ENCODE assay signal across 11 cellular contexts in the genomic region with DNA sequence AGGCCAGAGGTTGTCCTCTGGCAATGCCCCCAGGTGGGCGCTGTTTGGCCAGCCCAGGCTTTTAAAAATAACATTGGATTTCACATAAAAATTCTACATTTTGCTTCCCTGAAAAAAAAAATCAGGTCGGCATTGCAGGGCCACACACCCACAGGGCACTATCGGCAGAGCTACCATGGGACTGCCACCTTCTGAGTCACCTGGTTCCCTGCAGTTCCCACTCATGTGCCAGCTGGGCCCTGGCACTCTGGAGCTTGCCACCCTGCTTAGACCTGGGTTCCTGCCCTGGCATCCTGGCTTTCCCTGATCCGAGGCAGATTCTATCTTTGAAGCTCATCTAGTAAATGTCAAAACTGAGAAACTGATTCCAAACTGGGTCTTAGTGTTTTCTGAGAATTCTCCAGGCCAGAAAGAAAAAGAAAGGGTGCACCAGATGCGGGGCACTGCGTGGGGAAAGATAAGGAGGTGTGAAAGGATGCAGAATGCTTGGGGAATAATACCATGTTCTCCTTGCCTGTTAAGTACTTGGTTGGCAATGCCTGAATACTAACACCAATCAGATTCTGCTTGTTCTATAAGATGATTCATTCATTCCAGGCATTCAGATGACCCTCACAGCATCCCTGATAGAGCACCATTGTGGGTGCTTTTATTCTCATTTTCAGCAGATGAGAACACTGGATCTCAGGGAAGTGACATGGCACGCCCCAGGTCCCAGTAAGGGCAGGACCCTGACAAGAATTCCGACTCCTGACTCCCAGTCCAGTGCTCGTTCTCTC. TPM values are rescaled to one million over a fixed set of nuclear protein-coding genes. Genes with fewer than 3 reads are reported as not detected.
A peak's percentile ranks its signal among the peaks of the same experiment; 100 is the strongest.
DNase-seq lines count a peak whose midpoint lies in the region; ATAC-seq and TF ChIP-seq lines count a peak whose summit lies in the region.
"Had no signal": no experiment of that assay in that cellular context is flagged by ENCODE, and none has a peak within 500 bp of the region (broad histone marks: within the 10 kb centered on the region; RNA-seq: fewer than 3 reads in every experiment).

No MANE protein-coding gene starts in this region.

- POLR2A ChIA-PET in RWPE1 (lab: Yijun Ruan, JAX; ENCODE audit: low non-redundant PET): no interaction called here

- 65 to 68% methylated on average over 9 of the region's 9 CpGs for WGBS in esophagus, 2 donors

- H3K9me2 ChIP-seq in neural cell (ENCODE audit: insufficient read depth, low read length): no peaks in the 10 kb centered on the region

- peaks cover 13 to 57% of the 10 kb centered on the region in 2 donors for H3K4me1 ChIP-seq in esophagus (ENCODE audit: control insufficient read depth in 2 of 2, insufficient read depth in 2 of 2, low read length in 1 of 2)
- no peaks in the 10 kb centered on the region for H3K4me1 ChIP-seq in HAP-1

- no peaks in the 10 kb centered on the region for H3F3A ChIP-seq in neural cell (ENCODE audit: insufficient read depth, low read length, poor library complexity, severe bottlenecking)

- no peak for TF ChIP-seq EP300 in neural cell (conservative IDR thresholded peaks at IDR 0.05; ENCODE audit: poor library complexity, severe bottlenecking)

- no peak overlapping the region for H2AFZ ChIP-seq in neural cell (ENCODE audit: low read depth, low read length)

- TF ChIP-seq CTCF in RWPE1 (conservative IDR thresholded peaks at IDR 0.05; ENCODE audit: low read depth): no peak
- no peak for TF ChIP-seq CTCF in neural cell (IDR thresholded peaks at IDR 0.05; ENCODE audit: poor library complexity, severe bottlenecking)

- H3K27me3 ChIP-seq in esophagus (ENCODE audit: control insufficient read depth in 1 of 2, insufficient read depth in 2 of 2, low read length in 2 of 2): no peaks in the 10 kb centered on the region
- H3K27me3 ChIP-seq in neural cell (ENCODE audit: insufficient read depth, low read depth, low read length): no peaks in the 10 kb centered on the region
- H3K27me3 ChIP-seq in HAP-1 (ENCODE audit: low read depth): no peaks in the 10 kb centered on the region
- H3K27me3 ChIP-seq: neutrophil had no signal

- H3K27ac ChIP-seq in RWPE1 (peak overlapping the region; percentile 84), esophagus (ENCODE audit: low read depth in 2 of 2, low read length in 1 of 2) (peak overlapping the region; percentile 78 to 81), neural cell (ENCODE audit: low read length) (no peak overlapping the region)
- H3K27ac ChIP-seq: neutrophil had no signal

- ATAC-seq in GM18868 (IDR thresholded peaks at IDR 0.05; ENCODE audit: unreplicated experiment): no peak
- ATAC-seq: HepG2 had no signal

- CTCF ChIA-PET in RWPE1 (lab: Yijun Ruan, JAX): interaction anchor here (0.7 kb wide), 1 partner anchor 34 kb away, joined by 3 read pairs; no protein-coding TSS in a partner anchor

- H3K79me2 ChIP-seq in neural cell (replicated peaks; ENCODE audit: insufficient read depth, low read length): peaks cover 94% of the 10 kb centered on the region

- H3K4me3 ChIP-seq in esophagus (ENCODE audit: low read depth in 1 of 2, low read length in 2 of 2) (no peak overlapping the region), neural cell (ENCODE audit: low read length) (peak overlapping the region; percentile 10), HAP-1 (no peak overlapping the region)

- H3K36me3 ChIP-seq in esophagus (ENCODE audit: control insufficient read depth in 2 of 2, insufficient read depth in 2 of 2, low read length in 1 of 2) (peaks cover 0 to 6% of the 10 kb centered on the region in 2 donors), neural cell (ENCODE audit: insufficient read depth, low read length) (no peaks in the 10 kb centered on the region), HAP-1 (replicated peaks) (no peaks in the 10 kb centered on the region)
- H3K36me3 ChIP-seq: neutrophil had no signal

- H3K4me2 ChIP-seq in neural cell (ENCODE audit: low read length): no peak overlapping the region

- H3K9ac ChIP-seq in neural cell (ENCODE audit: low read length): no peak overlapping the region

- peaks cover 74% of the 10 kb centered on the region for H4K20me1 ChIP-seq in neural cell (ENCODE audit: insufficient read depth)

- peak; percentile 72 for DNase-seq in AG20443 (ENCODE audit: low spot score)
- DNase-seq in RWPE1 (ENCODE audit: low spot score): no peak
- DNase-seq in stimulated activated CD4-positive, alpha-beta T cell treated with anti-CD3 and anti-CD28 coated beads, Interleukin-4, amount 100 ng/mL, for 1 hour: no peak
- no peak for DNase-seq in DMS114 treated with DMSO at 0.1 percent for 48 hours (lab: John Stamatoyannopoulos, UW; ENCODE audit: unreplicated experiment)
- no peak for DNase-seq in HAP-1 (ENCODE audit: low spot score in 2 of 2)
- DNase-seq: kidney had no signal

- no peak for TF ChIP-seq RAD21 in neural cell (conservative IDR thresholded peaks at IDR 0.05)

- in situ Hi-C loops in HAP-1 (cut with MboI; ENCODE audit: low sequenced_read_pairs): no loop called here

- H3K9me3 ChIP-seq in esophagus (ENCODE audit: control insufficient read depth in 2 of 2, insufficient read depth in 1 of 2, low read depth in 1 of 2, low read length in 1 of 2) (no peaks in the 10 kb centered on the region), neural cell (ENCODE audit: low read length) (no peaks in the 10 kb centered on the region), HAP-1 (no peaks in the 10 kb centered on the region)
- H3K9me3 ChIP-seq: neutrophil had no signal

TF ChIP-seq in neural cell, 6 proteins besides CTCF, POLR2A, EP300 and RAD21:
- TF ChIP-seq TAF1 (IDR thresholded peaks at IDR 0.05; ENCODE audit: low read depth) (no peak), MXI1 (conservative IDR thresholded peaks at IDR 0.05; ENCODE audit: poor library complexity, severe bottlenecking) (no peak), POLR2AphosphoS5 (IDR thresholded peaks at IDR 0.05) (no peak), EZH2 (IDR thresholded peaks at IDR 0.05; ENCODE audit: borderline replicate concordance, insufficient read depth, low read length, poor library complexity, severe bottlenecking) (no peak), SMC3 (conservative IDR thresholded peaks at IDR 0.05; ENCODE audit: poor library complexity) (no peak)
- TF ChIP-seq, protein P1, sequence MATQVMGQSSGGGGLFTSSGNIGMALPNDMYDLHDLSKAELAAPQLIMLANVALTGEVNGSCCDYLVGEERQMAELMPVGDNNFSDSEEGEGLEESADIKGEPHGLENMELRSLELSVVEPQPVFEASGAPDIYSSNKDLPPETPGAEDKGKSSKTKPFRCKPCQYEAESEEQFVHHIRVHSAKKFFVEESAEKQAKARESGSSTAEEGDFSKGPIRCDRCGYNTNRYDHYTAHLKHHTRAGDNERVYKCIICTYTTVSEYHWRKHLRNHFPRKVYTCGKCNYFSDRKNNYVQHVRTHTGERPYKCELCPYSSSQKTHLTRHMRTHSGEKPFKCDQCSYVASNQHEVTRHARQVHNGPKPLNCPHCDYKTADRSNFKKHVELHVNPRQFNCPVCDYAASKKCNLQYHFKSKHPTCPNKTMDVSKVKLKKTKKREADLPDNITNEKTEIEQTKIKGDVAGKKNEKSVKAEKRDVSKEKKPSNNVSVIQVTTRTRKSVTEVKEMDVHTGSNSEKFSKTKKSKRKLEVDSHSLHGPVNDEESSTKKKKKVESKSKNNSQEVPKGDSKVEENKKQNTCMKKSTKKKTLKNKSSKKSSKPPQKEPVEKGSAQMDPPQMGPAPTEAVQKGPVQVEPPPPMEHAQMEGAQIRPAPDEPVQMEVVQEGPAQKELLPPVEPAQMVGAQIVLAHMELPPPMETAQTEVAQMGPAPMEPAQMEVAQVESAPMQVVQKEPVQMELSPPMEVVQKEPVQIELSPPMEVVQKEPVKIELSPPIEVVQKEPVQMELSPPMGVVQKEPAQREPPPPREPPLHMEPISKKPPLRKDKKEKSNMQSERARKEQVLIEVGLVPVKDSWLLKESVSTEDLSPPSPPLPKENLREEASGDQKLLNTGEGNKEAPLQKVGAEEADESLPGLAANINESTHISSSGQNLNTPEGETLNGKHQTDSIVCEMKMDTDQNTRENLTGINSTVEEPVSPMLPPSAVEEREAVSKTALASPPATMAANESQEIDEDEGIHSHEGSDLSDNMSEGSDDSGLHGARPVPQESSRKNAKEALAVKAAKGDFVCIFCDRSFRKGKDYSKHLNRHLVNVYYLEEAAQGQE (IDR thresholded peaks at IDR 0.05; ENCODE audit: borderline replicate concordance): no peak

RNA-seq across cellular contexts. Expression of gene RAI1, which starts 51.8 kb away (rescaled TPM):
- polyA plus RNA-seq in esophagus (10 to 100 TPM; 10.7 to 14.4 TPM), neural cell (16.9 and 21.0 TPM in 2 replicates)
- 54.1 and 59.6 TPM in 2 replicates for polyA minus RNA-seq in neural cell
